In the genomic region with DNA sequence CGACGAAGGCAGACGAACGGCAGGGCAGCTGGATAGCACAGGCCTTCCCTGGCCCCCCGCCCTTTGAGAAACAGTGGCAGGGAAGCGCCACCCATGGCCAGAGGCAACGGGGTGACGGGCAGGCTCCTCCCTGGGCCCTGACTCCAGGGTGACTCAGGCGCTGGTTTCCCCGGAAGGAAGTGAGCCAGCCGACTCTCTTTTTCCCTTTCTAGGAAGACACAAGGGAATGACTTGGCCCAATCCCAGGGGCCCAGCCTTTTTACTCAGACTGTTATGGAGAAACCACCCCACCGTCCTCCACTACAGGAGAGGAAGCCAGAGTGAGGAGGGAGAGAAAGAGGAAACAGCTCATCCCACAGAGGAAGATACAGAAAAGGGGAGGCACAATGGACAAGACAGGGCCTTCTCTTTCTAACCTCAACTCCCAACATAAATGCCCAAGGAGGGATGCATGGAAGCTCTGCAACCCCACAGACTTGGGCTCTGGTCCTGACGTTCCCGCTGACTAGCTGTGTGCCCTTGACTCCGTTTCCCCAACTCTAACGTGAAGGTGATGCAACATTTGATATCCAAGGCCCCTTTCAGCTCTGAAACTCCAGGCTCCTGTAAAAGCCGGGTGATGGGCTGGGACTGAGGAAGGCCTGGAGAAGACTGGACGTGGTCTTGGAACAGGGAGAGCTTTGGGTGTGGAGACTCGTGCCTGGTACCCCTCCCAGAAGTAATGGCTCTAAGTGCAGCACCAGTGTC, we compare ENCODE assay signal across 8 cellular contexts.
DNase-seq lines count a peak whose midpoint lies in the region; ATAC-seq and TF ChIP-seq lines count a peak whose summit lies in the region.

No MANE protein-coding gene starts in this region.

- no peaks in the 10 kb centered on the region for H3K27me3 Mint-ChIP-seq in dendritic cell treated with granulocyte-macrophage colony-stimulating factor and Interleukin-4, amounts not matched to agents 40 ng/mL and 50 ng/mL, for 4 days

- no peak for TF ChIP-seq CTCF in AG10803 (conservative IDR thresholded peaks at IDR 0.05; ENCODE audit: low read length)

- no peak for ATAC-seq in activated CD4-positive, CD25-positive, alpha-beta regulatory T cell treated with anti-CD3 and anti-CD28 coated beads, Interleukin-2, amount 50 U/mL, for 24 hours

- H3K4me1 ChIP-seq in mucosa of stomach (ENCODE audit: control insufficient read depth, insufficient read depth, low read length): peaks cover 80% of the 10 kb centered on the region

- H3K9ac ChIP-seq in mucosa of stomach (ENCODE audit: low read length): peak overlapping the region; percentile 29

- intact Hi-C loops in dendritic cell treated with granulocyte-macrophage colony-stimulating factor and Interleukin-4, amounts not matched to agents 40 ng/mL and 50 ng/mL, for 4 days (cut with micrococcal nuclease): no loop called here

- H3K4me3 ChIP-seq in AG10803 (ENCODE audit: low read length) (peak overlapping the region; percentile 27; the same call in 1 of the 2 replicates), mucosa of stomach (ENCODE audit: low read length) (no peak overlapping the region)

- H3K4me3 Mint-ChIP-seq in dendritic cell treated with granulocyte-macrophage colony-stimulating factor and Interleukin-4, amounts not matched to agents 40 ng/mL and 50 ng/mL, for 4 days: peak overlapping the region; percentile 18

- H3K27me3 ChIP-seq in mucosa of stomach (ENCODE audit: control insufficient read depth, insufficient read depth, low read length): no peaks in the 10 kb centered on the region

- H3K4me1 Mint-ChIP-seq in dendritic cell treated with granulocyte-macrophage colony-stimulating factor and Interleukin-4, amounts not matched to agents 40 ng/mL and 50 ng/mL, for 4 days (ENCODE audit: low read depth): peaks cover 97% of the 10 kb centered on the region

- H3K9me3 ChIP-seq in mucosa of stomach (ENCODE audit: control insufficient read depth, low read length): no peaks in the 10 kb centered on the region

- no peaks in the 10 kb centered on the region for H3K36me3 ChIP-seq in mucosa of stomach (ENCODE audit: control insufficient read depth, insufficient read depth, low read length)

- peak overlapping the region; percentile 87 for H3K27ac Mint-ChIP-seq in dendritic cell treated with granulocyte-macrophage colony-stimulating factor and Interleukin-4, amounts not matched to agents 40 ng/mL and 50 ng/mL, for 4 days

- peak; percentile 95 for DNase-seq in AG10803 (ENCODE audit: low read depth)
- peak; percentile 82 for DNase-seq in MV-4-11 (lab: John Stamatoyannopoulos, UW)
- no peak for DNase-seq in effector CD4-positive, alpha-beta T cell
- DNase-seq in NCI-H524 treated with DMSO at 0.1 percent for 48 hours (lab: John Stamatoyannopoulos, UW): no peak
- no peak for DNase-seq in Ammon's horn (ENCODE audit: low spot score)

- H3K9me3 Mint-ChIP-seq in dendritic cell treated with granulocyte-macrophage colony-stimulating factor and Interleukin-4, amounts not matched to agents 40 ng/mL and 50 ng/mL, for 4 days: no peaks in the 10 kb centered on the region

- peaks cover 46% of the 10 kb centered on the region for H3K36me3 Mint-ChIP-seq in dendritic cell treated with granulocyte-macrophage colony-stimulating factor and Interleukin-4, amounts not matched to agents 40 ng/mL and 50 ng/mL, for 4 days (ENCODE audit: low read depth)

Comparison
In these comparisons a context has a peak if more than half of its experiments do, and no peak if none do; other contexts are left out.
1. DNase-seq: peak in AG10803 (single experiment) and MV-4-11 (single experiment); none in effector CD4-positive, alpha-beta T cell (single experiment), NCI-H524 treated with DMSO at 0.1 percent for 48 hours (single experiment) and Ammon's horn (single experiment).